ENCODE assay signal across 9 cellular contexts in the genomic region with DNA sequence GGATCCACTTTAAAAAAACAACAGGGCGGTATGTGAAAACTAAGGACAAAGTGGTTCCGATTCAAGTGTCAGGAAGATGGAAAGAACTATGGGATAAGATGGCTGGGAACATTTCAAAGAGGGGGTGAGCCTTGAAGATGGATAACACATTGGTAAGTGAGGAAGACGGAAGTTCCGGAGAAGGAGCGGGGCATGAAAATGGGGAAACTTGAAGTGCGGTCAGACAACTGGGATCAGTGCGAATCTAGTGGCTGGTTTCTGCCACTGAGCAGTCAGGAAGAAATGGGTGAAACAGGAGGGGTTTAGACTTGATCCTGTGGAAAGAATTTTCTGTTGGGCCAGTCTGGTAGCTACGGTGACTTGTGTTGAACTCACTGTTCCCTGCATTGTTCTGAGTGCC. TPM values are rescaled to one million over a fixed set of nuclear protein-coding genes. Genes with fewer than 3 reads are reported as not detected.
A peak's percentile ranks its signal among the peaks of the same experiment; 100 is the strongest.
DNase-seq lines count a peak whose midpoint lies in the region; ATAC-seq and TF ChIP-seq lines count a peak whose summit lies in the region.
"Had no signal": no experiment of that assay in that cellular context is flagged by ENCODE, and none has a peak within 500 bp of the region (broad histone marks: within the 10 kb centered on the region; RNA-seq: fewer than 3 reads in every experiment).

No MANE protein-coding gene starts in this region.

- intact Hi-C loops in activated T-helper 1 cell treated with anti-CD3 and anti-CD28 coated beads, Interleukin-12 subunit alpha, Interleukin-12 subunit beta, Interleukin-2, Interleukin-4 antibody, amounts not matched to agents 30 ng/mL and 10 ng/mL and 1 ng/mL, durations not matched to agents 14 hours and 24 hours and 36 hours (cut with micrococcal nuclease), result loop anchor here (10.0 kb wide), 3 partner anchors 476 to 1884 kb away; partner anchors contain the start of genes KAT14 and PET117
- intact Hi-C loops in testis (cut with DNase I; ENCODE audit: low total_unique reads), result no loop called here

- CTCF ChIA-PET in activated CD4-positive, alpha-beta T cell treated with anti-CD3 and anti-CD28 coated beads, Interleukin-2, amount 10 ng/mL, durations not matched to agents 7 days and 5 days (lab: Charles Lee), result interaction anchor here (0.9 to 2.3 kb wide), 2 partner anchors 9 to 34 kb away, joined by 3 to 11 read pairs; partner anchors contain the start of genes CFAP61 and CRNKL1

- peak overlapping the region; percentile 65 for H3K27ac Mint-ChIP-seq in activated CD4-positive, alpha-beta T cell treated with anti-CD3 and anti-CD28 coated beads, Interleukin-2, amount 10 ng/mL, durations not matched to agents 7 days and 5 days
- H3K27ac Mint-ChIP-seq in activated T-helper 1 cell treated with anti-CD3 and anti-CD28 coated beads, Interleukin-12 subunit alpha, Interleukin-12 subunit beta, Interleukin-2, Interleukin-4 antibody, amounts not matched to agents 30 ng/mL and 10 ng/mL and 1 ng/mL, durations not matched to agents 14 hours and 24 hours and 36 hours, result peak overlapping the region; percentile 86

- peak overlapping the region; percentile 88 for H3K4me3 Mint-ChIP-seq in activated CD4-positive, alpha-beta T cell treated with anti-CD3 and anti-CD28 coated beads, Interleukin-2, amount 10 ng/mL, durations not matched to agents 7 days and 5 days
- peak overlapping the region; percentile 90 for H3K4me3 Mint-ChIP-seq in activated T-helper 1 cell treated with anti-CD3 and anti-CD28 coated beads, Interleukin-12 subunit alpha, Interleukin-12 subunit beta, Interleukin-2, Interleukin-4 antibody, amounts not matched to agents 30 ng/mL and 10 ng/mL and 1 ng/mL, durations not matched to agents 14 hours and 24 hours and 36 hours

- H3K27ac ChIP-seq in iPS-20b (ENCODE audit: low read length) (no peak overlapping the region), testis (no peak overlapping the region)

- peaks cover 7% of the 10 kb centered on the region for H3K36me3 ChIP-seq in iPS-20b (ENCODE audit: insufficient read depth, low read depth, low read length)
- H3K36me3 ChIP-seq in testis (ENCODE audit: low read depth, missing control alignments), result no peaks in the 10 kb centered on the region

- no peak for DNase-seq in activated CD4-positive, alpha-beta T cell treated with anti-CD3 and anti-CD28 coated beads, Interleukin-2, amount 10 ng/mL, durations not matched to agents 7 days and 5 days
- no peak for DNase-seq in activated CD4-positive, alpha-beta T cell treated with anti-CD3 and anti-CD28 coated beads for 48 hours
- no peak for DNase-seq in activated T-helper 1 cell treated with anti-CD3 and anti-CD28 coated beads, Interleukin-12 subunit alpha, Interleukin-12 subunit beta, Interleukin-2, Interleukin-4 antibody, amounts not matched to agents 30 ng/mL and 10 ng/mL and 1 ng/mL, durations not matched to agents 14 hours and 24 hours and 36 hours (ENCODE audit: low spot score)
- DNase-seq in testis, result no peak
- DNase-seq in epidermal melanocyte (ENCODE audit: insufficient read length, low spot score), result no peak
- no peak for DNase-seq in GM13977 (ENCODE audit: low spot score)

- peak overlapping the region; percentile 75 for H3K4me3 ChIP-seq in iPS-20b (ENCODE audit: low read length)
- H3K4me3 ChIP-seq in testis, result peak overlapping the region; percentile 87 to 96

- H3K9ac ChIP-seq in iPS-20b (ENCODE audit: low read depth, low read length), result peak overlapping the region; percentile 55; the same call in 1 of the 2 replicates

- H3K4me1 ChIP-seq in iPS-20b (ENCODE audit: insufficient read depth, low read length) (peaks cover 7% of the 10 kb centered on the region; the same call in 1 of the 2 replicates), testis (peaks cover 29% of the 10 kb centered on the region)

- 56 to 70% methylated on average over 8 of the region's 8 CpGs for WGBS in testis, 2 donors

- H3K9me3 ChIP-seq in iPS-20b (ENCODE audit: insufficient read depth, low read depth, low read length) (no peaks in the 10 kb centered on the region), testis (no peaks in the 10 kb centered on the region)

- H3K27me3 ChIP-seq in iPS-20b (ENCODE audit: insufficient read depth, low read length) (no peaks in the 10 kb centered on the region), testis (no peaks in the 10 kb centered on the region)

- in situ Hi-C loops in GM13977 (cut with MboI; ENCODE audit: low pct_unique_long_range_greater_than_20kb, low sequenced_read_pairs, unreplicated experiment), result no loop called here

- TF ChIP-seq CTCF in testis (IDR thresholded peaks at IDR 0.05) (no peak), GM13977 (IDR thresholded peaks at IDR 0.05; ENCODE audit: extremely low read depth, insufficient read depth, missing control alignments) (no peak)

- no peak for ATAC-seq in GM21360 (IDR thresholded peaks at IDR 0.05; ENCODE audit: unreplicated experiment)

- peaks cover 19% of the 10 kb centered on the region for H3K36me3 Mint-ChIP-seq in activated CD4-positive, alpha-beta T cell treated with anti-CD3 and anti-CD28 coated beads, Interleukin-2, amount 10 ng/mL, durations not matched to agents 7 days and 5 days (ENCODE audit: low read depth)
- peaks cover 12% of the 10 kb centered on the region for H3K36me3 Mint-ChIP-seq in activated T-helper 1 cell treated with anti-CD3 and anti-CD28 coated beads, Interleukin-12 subunit alpha, Interleukin-12 subunit beta, Interleukin-2, Interleukin-4 antibody, amounts not matched to agents 30 ng/mL and 10 ng/mL and 1 ng/mL, durations not matched to agents 14 hours and 24 hours and 36 hours (ENCODE audit: low read depth)

- no peaks in the 10 kb centered on the region for H3K27me3 Mint-ChIP-seq in activated CD4-positive, alpha-beta T cell treated with anti-CD3 and anti-CD28 coated beads, Interleukin-2, amount 10 ng/mL, durations not matched to agents 7 days and 5 days
- no peaks in the 10 kb centered on the region for H3K27me3 Mint-ChIP-seq in activated T-helper 1 cell treated with anti-CD3 and anti-CD28 coated beads, Interleukin-12 subunit alpha, Interleukin-12 subunit beta, Interleukin-2, Interleukin-4 antibody, amounts not matched to agents 30 ng/mL and 10 ng/mL and 1 ng/mL, durations not matched to agents 14 hours and 24 hours and 36 hours (ENCODE audit: insufficient read depth)

- peaks cover 66% of the 10 kb centered on the region for H3K4me1 Mint-ChIP-seq in activated CD4-positive, alpha-beta T cell treated with anti-CD3 and anti-CD28 coated beads, Interleukin-2, amount 10 ng/mL, durations not matched to agents 7 days and 5 days
- H3K4me1 Mint-ChIP-seq in activated T-helper 1 cell treated with anti-CD3 and anti-CD28 coated beads, Interleukin-12 subunit alpha, Interleukin-12 subunit beta, Interleukin-2, Interleukin-4 antibody, amounts not matched to agents 30 ng/mL and 10 ng/mL and 1 ng/mL, durations not matched to agents 14 hours and 24 hours and 36 hours (ENCODE audit: low read depth), result peaks cover 50% of the 10 kb centered on the region

- no peak for TF ChIP-seq POLR2A in testis (IDR thresholded peaks at IDR 0.05)

- no peaks in the 10 kb centered on the region for H3K9me3 Mint-ChIP-seq in activated CD4-positive, alpha-beta T cell treated with anti-CD3 and anti-CD28 coated beads, Interleukin-2, amount 10 ng/mL, durations not matched to agents 7 days and 5 days
- no peaks in the 10 kb centered on the region for H3K9me3 Mint-ChIP-seq in activated T-helper 1 cell treated with anti-CD3 and anti-CD28 coated beads, Interleukin-12 subunit alpha, Interleukin-12 subunit beta, Interleukin-2, Interleukin-4 antibody, amounts not matched to agents 30 ng/mL and 10 ng/mL and 1 ng/mL, durations not matched to agents 14 hours and 24 hours and 36 hours

- POLR2A ChIA-PET in activated CD4-positive, alpha-beta T cell treated with anti-CD3 and anti-CD28 coated beads, Interleukin-2, amount 10 ng/mL, durations not matched to agents 7 days and 5 days (lab: Charles Lee), result no interaction called here

RNA-seq across cellular contexts. Expression of gene NAA20, which starts 1.2 kb away (rescaled TPM):
- 10 to 100 TPM; 41.0 to 47.2 TPM for total RNA-seq in activated CD4-positive, alpha-beta T cell treated with anti-CD3 and anti-CD28 coated beads, Interleukin-2, amount 10 ng/mL, durations not matched to agents 7 days and 5 days
- 86.3 and 89.9 TPM in 2 replicates for total RNA-seq in activated T-helper 1 cell treated with anti-CD3 and anti-CD28 coated beads, Interleukin-12 subunit alpha, Interleukin-12 subunit beta, Interleukin-2, Interleukin-4 antibody, amounts not matched to agents 30 ng/mL and 10 ng/mL and 1 ng/mL, durations not matched to agents 14 hours and 24 hours and 36 hours
- total RNA-seq in testis, result 10 to 100 TPM; 41.3 to 53.9 TPM
- 176 TPM for polyA plus RNA-seq in testis (ENCODE audit: insufficient read depth, low read depth, low replicate concordance)

RNA-seq across cellular contexts. Expression of gene CRNKL1, which starts 33.9 kb away (rescaled TPM):
- 10 to 100 TPM; 20.0 to 23.2 TPM for total RNA-seq in activated CD4-positive, alpha-beta T cell treated with anti-CD3 and anti-CD28 coated beads, Interleukin-2, amount 10 ng/mL, durations not matched to agents 7 days and 5 days
- 23.9 and 24.1 TPM in 2 replicates for total RNA-seq in activated T-helper 1 cell treated with anti-CD3 and anti-CD28 coated beads, Interleukin-12 subunit alpha, Interleukin-12 subunit beta, Interleukin-2, Interleukin-4 antibody, amounts not matched to agents 30 ng/mL and 10 ng/mL and 1 ng/mL, durations not matched to agents 14 hours and 24 hours and 36 hours
- total RNA-seq in testis, result 10 to 100 TPM; 26.3 to 26.9 TPM
- polyA plus RNA-seq in testis (ENCODE audit: insufficient read depth, low read depth, low replicate concordance), result 22.1 TPM

RNA-seq across cellular contexts. Expression of gene CFAP61, which starts 34.0 kb away (rescaled TPM):
- not detected for total RNA-seq in activated CD4-positive, alpha-beta T cell treated with anti-CD3 and anti-CD28 coated beads, Interleukin-2, amount 10 ng/mL, durations not matched to agents 7 days and 5 days
- not detected in 2 replicates for total RNA-seq in activated T-helper 1 cell treated with anti-CD3 and anti-CD28 coated beads, Interleukin-12 subunit alpha, Interleukin-12 subunit beta, Interleukin-2, Interleukin-4 antibody, amounts not matched to agents 30 ng/mL and 10 ng/mL and 1 ng/mL, durations not matched to agents 14 hours and 24 hours and 36 hours
- 10 to 100 TPM; 21.4 to 27.3 TPM for total RNA-seq in testis
- polyA plus RNA-seq in testis (ENCODE audit: insufficient read depth, low read depth, low replicate concordance), result 76.0 TPM
- total RNA-seq: T-helper 2 cell treated with Interferon-gamma antibody and Interleukin-4, amounts not matched to agents 100 ng/mL and 5 ng/mL, for 36 hours had no signal

Comparison
In these comparisons a context has a peak if more than half of its experiments do, and no peak if none do; other contexts are left out.
1. RNA of gene CFAP61, which starts 34.0 kb away (total RNA-seq): 21.4 to 27.3 TPM in testis; not detected in activated CD4-positive, alpha-beta T cell treated with anti-CD3 and anti-CD28 coated beads, Interleukin-2, amount 10 ng/mL, durations not matched to agents 7 days and 5 days and not detected in activated T-helper 1 cell treated with anti-CD3 and anti-CD28 coated beads, Interleukin-12 subunit alpha, Interleukin-12 subunit beta, Interleukin-2, Interleukin-4 antibody, amounts not matched to agents 30 ng/mL and 10 ng/mL and 1 ng/mL, durations not matched to agents 14 hours and 24 hours and 36 hours; every median in the first group is over 10 times any median in the second.